15 cellular contexts compared by ENCODE assay signal in the genomic region with DNA sequence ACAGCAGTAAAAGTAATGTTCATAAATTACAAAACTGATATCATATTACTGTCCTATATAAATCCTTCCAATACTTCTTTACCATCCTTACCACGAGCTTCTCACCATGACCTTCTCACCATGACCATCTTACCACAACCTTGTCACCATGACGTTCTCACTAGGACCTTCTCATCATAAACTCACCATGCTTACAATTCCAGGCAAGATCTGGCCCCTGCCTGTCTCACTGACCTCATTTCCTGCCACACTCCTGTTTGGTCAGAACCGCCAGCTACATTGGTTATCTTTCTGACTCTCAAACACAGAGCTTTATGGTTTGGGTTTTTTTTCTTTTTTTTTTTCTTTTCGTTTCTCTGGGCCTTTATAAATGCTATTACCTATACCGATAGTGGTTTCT.
DNase-seq lines count a peak whose midpoint lies in the region; ATAC-seq and TF ChIP-seq lines count a peak whose summit lies in the region.
"Had no signal": no experiment of that assay in that cellular context is flagged by ENCODE, and none has a peak within 500 bp of the region (broad histone marks: within the 10 kb centered on the region; RNA-seq: fewer than 3 reads in every experiment).

No MANE protein-coding gene starts in this region.

- peaks cover 4% of the 10 kb centered on the region for H3K27me3 Mint-ChIP-seq in activated naive CD4-positive, alpha-beta T cell treated with anti-CD3 and anti-CD28 coated beads, Interleukin-2, amount 10 ng/mL, durations not matched to agents 7 days and 5 days
- no peaks in the 10 kb centered on the region for H3K27me3 Mint-ChIP-seq in T-cell

- H3K27me3 ChIP-seq in mammary epithelial cell (ENCODE audit: insufficient read depth, low read length) = no peaks in the 10 kb centered on the region

- no peak overlapping the region for H2AFZ ChIP-seq in mammary epithelial cell (ENCODE audit: low read depth, low read length)

- peaks cover 4% of the 10 kb centered on the region for H3K9me3 Mint-ChIP-seq in activated naive CD4-positive, alpha-beta T cell treated with anti-CD3 and anti-CD28 coated beads, Interleukin-2, amount 10 ng/mL, durations not matched to agents 7 days and 5 days
- H3K9me3 Mint-ChIP-seq in T-cell = no peaks in the 10 kb centered on the region

- in situ Hi-C loops in mammary epithelial cell (cut with MboI; ENCODE audit: low sequenced_read_pairs in 2 of 2) = no loop called here

- no peaks in the 10 kb centered on the region for H3K9me3 ChIP-seq in mammary epithelial cell (replicated peaks; ENCODE audit: insufficient read depth, low read length)

- H3K36me3 Mint-ChIP-seq in activated naive CD4-positive, alpha-beta T cell treated with anti-CD3 and anti-CD28 coated beads, Interleukin-2, amount 10 ng/mL, durations not matched to agents 7 days and 5 days = no peaks in the 10 kb centered on the region
- no peaks in the 10 kb centered on the region for H3K36me3 Mint-ChIP-seq in T-cell
- H3K36me3 Mint-ChIP-seq: stimulated activated naive B cell treated with anti-CD40 and anti-IgM and Interleukin-4, amounts not matched to agents 10 μg/mL and 1 μg/mL and 100 μg/mL, for 72 hours had no signal

- H3K9ac ChIP-seq in mammary epithelial cell (ENCODE audit: insufficient read depth, low read length) = no peak overlapping the region
- H3K9ac ChIP-seq: KMS-11 had no signal

- no peak overlapping the region for H3K4me2 ChIP-seq in mammary epithelial cell (ENCODE audit: insufficient read depth, low read depth, low read length)
- H3K4me2 ChIP-seq: KMS-11, smooth muscle cell had no signal

- WGBS in mammary epithelial cell (ENCODE audit: low coverage, missing lambda C conversion rate) = 71% methylated on average over 3 of the region's 5 CpGs

- dilution Hi-C loops in mammary epithelial cell (cut with HindIII; ENCODE audit: low sequenced_read_pairs) = no loop called here

- H3K4me3 Mint-ChIP-seq in activated naive CD4-positive, alpha-beta T cell treated with anti-CD3 and anti-CD28 coated beads, Interleukin-2, amount 10 ng/mL, durations not matched to agents 7 days and 5 days = no peak overlapping the region
- H3K4me3 Mint-ChIP-seq in T-cell = no peak overlapping the region
- H3K4me3 Mint-ChIP-seq: B cell; stimulated activated naive B cell treated with anti-CD40 and anti-IgM and Interleukin-4, amounts not matched to agents 10 μg/mL and 1 μg/mL and 100 μg/mL, for 72 hours had no signal

- H3K4me3 ChIP-seq in mammary epithelial cell (replicated peaks in 1 of 3; ENCODE audit: insufficient read depth in 1 of 3, low read depth in 2 of 3, low read length in 3 of 3) = no peak overlapping the region
- H3K4me3 ChIP-seq: dorsolateral prefrontal cortex, smooth muscle cell had no signal

- DNase-seq in activated naive CD4-positive, alpha-beta T cell treated with Interleukin-2 at 50 U/mL for 16 hours = peak; percentile 49
- no peak for DNase-seq in activated naive CD4-positive, alpha-beta T cell treated with anti-CD3 and anti-CD28 coated beads, Interleukin-2, amount 10 ng/mL, durations not matched to agents 7 days and 5 days
- DNase-seq in T-cell (peak in 31 of 34 experiments; percentile 8 to 71 (median 50)), mammary epithelial cell (peak; percentile 46), SW 1271 (lab: John Stamatoyannopoulos, UW) (no peak), NCI-H446 (lab: John Stamatoyannopoulos, UW) (no peak)
- peak; percentile 14 to 35 for DNase-seq in stimulated activated CD8-positive, alpha-beta memory T cell treated with anti-CD3 and anti-CD28 coated beads, Interleukin-2, amount 100 ng/mL, for 1 hour (ENCODE audit: low read depth in 2 of 2)
- DNase-seq: amniotic stem cell; dorsolateral prefrontal cortex; GF-D8; stimulated activated naive B cell treated with anti-CD40 and anti-IgM and Interleukin-4, amounts not matched to agents 10 μg/mL and 1 μg/mL and 100 μg/mL, for 72 hours had no signal

- H3K4me1 Mint-ChIP-seq in activated naive CD4-positive, alpha-beta T cell treated with anti-CD3 and anti-CD28 coated beads, Interleukin-2, amount 10 ng/mL, durations not matched to agents 7 days and 5 days = no peaks in the 10 kb centered on the region
- peaks cover 11 to 52% (median 42%) of the 10 kb centered on the region in 3 donors for H3K4me1 Mint-ChIP-seq in T-cell
- H3K4me1 Mint-ChIP-seq: B cell; stimulated activated naive B cell treated with anti-CD40 and anti-IgM and Interleukin-4, amounts not matched to agents 10 μg/mL and 1 μg/mL and 100 μg/mL, for 72 hours had no signal

- no peaks in the 10 kb centered on the region for H3K36me3 ChIP-seq in mammary epithelial cell (ENCODE audit: insufficient read depth, low read length)

- H4K20me1 ChIP-seq in mammary epithelial cell (ENCODE audit: insufficient read depth, low read length) = no peaks in the 10 kb centered on the region

- H3K27ac ChIP-seq in mammary epithelial cell (ENCODE audit: insufficient read depth, low read depth, low read length) = no peak overlapping the region
- H3K27ac ChIP-seq: dorsolateral prefrontal cortex, KMS-11 had no signal

- CTCF ChIA-PET in activated naive CD4-positive, alpha-beta T cell treated with anti-CD3 and anti-CD28 coated beads, Interleukin-2, amount 10 ng/mL, durations not matched to agents 7 days and 5 days (lab: Charles Lee) = no interaction called here
- CTCF ChIA-PET in T-cell (lab: Charles Lee) (interaction anchor here (0.7 to 1.3 kb wide), 3 partner anchors 14 to 71 kb away, joined by 3 to 10 read pairs (median 4); no protein-coding TSS in a partner anchor), mammary epithelial cell (lab: Charles Lee; ENCODE audit: low non-redundant PET) (no interaction called here)

- POLR2A ChIA-PET in T-cell (lab: Charles Lee) = interaction anchor here in 1 of 2 donors (0.6 to 1.4 kb wide), 3 partner anchors 19 to 979 kb away, joined by 4 to 5 read pairs (median 4); no protein-coding TSS in a partner anchor

- intact Hi-C loops in mammary epithelial cell (cut with micrococcal nuclease) = loop anchor here (5.0 kb wide), 1 partner anchor 53 kb away; no protein-coding TSS in a partner anchor

- ATAC-seq in T-cell (replicated peaks in 1 of 4) (peak; percentile 37 to 81 (median 60)), GM19455 (IDR thresholded peaks at IDR 0.05; ENCODE audit: unreplicated experiment) (no peak)
- ATAC-seq: stimulated activated naive B cell treated with anti-CD40 and anti-IgM and Interleukin-4, amounts not matched to agents 10 μg/mL and 1 μg/mL and 100 μg/mL, for 72 hours had no signal

- no peaks in the 10 kb centered on the region for H3K79me2 ChIP-seq in mammary epithelial cell (ENCODE audit: insufficient read depth, low read length)

- BruUV-seq in mammary epithelial cell (replicated peaks; lab: Mats Ljungman, UMichigan) = no TSS peak

- H3K27ac Mint-ChIP-seq in activated naive CD4-positive, alpha-beta T cell treated with anti-CD3 and anti-CD28 coated beads, Interleukin-2, amount 10 ng/mL, durations not matched to agents 7 days and 5 days = no peak overlapping the region
- H3K27ac Mint-ChIP-seq in T-cell = peak overlapping the region; percentile 50 to 60
- H3K27ac Mint-ChIP-seq: B cell; stimulated activated naive B cell treated with anti-CD40 and anti-IgM and Interleukin-4, amounts not matched to agents 10 μg/mL and 1 μg/mL and 100 μg/mL, for 72 hours had no signal

- H3K4me1 ChIP-seq in mammary epithelial cell (ENCODE audit: insufficient read depth, low read length) = peaks cover 6% of the 10 kb centered on the region

- no peak for TF ChIP-seq CTCF in mammary epithelial cell (conservative IDR thresholded peaks at IDR 0.05 in 1 of 2, IDR thresholded peaks at IDR 0.05 in 1 of 2; ENCODE audit: extremely low read depth in 1 of 2, insufficient read depth in 1 of 2, low read depth in 1 of 2, low read length in 2 of 2)

Comparison
In these comparisons a context has a peak if more than half of its experiments do, and no peak if none do; other contexts are left out.
1. DNase-seq: peak in activated naive CD4-positive, alpha-beta T cell treated with Interleukin-2 at 50 U/mL for 16 hours (single experiment), T-cell (31 of 34), mammary epithelial cell (single experiment) and stimulated activated CD8-positive, alpha-beta memory T cell treated with anti-CD3 and anti-CD28 coated beads, Interleukin-2, amount 100 ng/mL, for 1 hour (2 of 2); none in activated naive CD4-positive, alpha-beta T cell treated with anti-CD3 and anti-CD28 coated beads, Interleukin-2, amount 10 ng/mL, durations not matched to agents 7 days and 5 days (single experiment), SW 1271 (0 of 2) and NCI-H446 (0 of 2).
2. CTCF ChIA-PET loops: an anchor here in T-cell (0.7 to 1.3 kb wide); none called in activated naive CD4-positive, alpha-beta T cell treated with anti-CD3 and anti-CD28 coated beads, Interleukin-2, amount 10 ng/mL, durations not matched to agents 7 days and 5 days and mammary epithelial cell.